In genomic region chr2:135984199-135985017, GRCh38 we compare ENCODE assay signal across 8 cellular contexts. TPM values are rescaled to one million over a fixed set of nuclear protein-coding genes. Genes with fewer than 3 reads are reported as not detected.
A peak's percentile ranks its signal among the peaks of the same experiment; 100 is the strongest.
DNase-seq lines count a peak whose midpoint lies in the region; ATAC-seq and TF ChIP-seq lines count a peak whose summit lies in the region.

No MANE protein-coding gene starts in this region.

- peak overlapping the region; percentile 82 for H2AFZ ChIP-seq in KMS-11 (ENCODE audit: low read depth)

- peak overlapping the region; percentile 95 for H3K4me3 Mint-ChIP-seq in chondrocyte (ENCODE audit: unreplicated experiment)
- H3K4me3 Mint-ChIP-seq in naive thymus-derived CD8-positive, alpha-beta T cell: peak overlapping the region; percentile 91 to 98 (median 96)

- peak overlapping the region; percentile 97 for H3K9ac ChIP-seq in KMS-11

- H3K27me3 Mint-ChIP-seq in chondrocyte (ENCODE audit: low read depth): no peaks in the 10 kb centered on the region
- no peaks in the 10 kb centered on the region for H3K27me3 Mint-ChIP-seq in naive thymus-derived CD8-positive, alpha-beta T cell

- peak overlapping the region; percentile 97 for H3K27ac Mint-ChIP-seq in chondrocyte (ENCODE audit: unreplicated experiment)
- peak overlapping the region; percentile 98 to 100 (median 98) for H3K27ac Mint-ChIP-seq in naive thymus-derived CD8-positive, alpha-beta T cell

- H3K27ac ChIP-seq in KMS-11: peak overlapping the region; percentile 89

- no peaks in the 10 kb centered on the region for H4K20me1 ChIP-seq in KMS-11 (ENCODE audit: insufficient read depth)

- peaks cover 12% of the 10 kb centered on the region for H3K36me3 Mint-ChIP-seq in chondrocyte (ENCODE audit: low read depth)
- peaks cover 3 to 31% (median 3%) of the 10 kb centered on the region in 3 donors for H3K36me3 Mint-ChIP-seq in naive thymus-derived CD8-positive, alpha-beta T cell

- H3K4me2 ChIP-seq in KMS-11: peak overlapping the region; percentile 87

- peak overlapping the region; percentile 19 for H3K4me3 ChIP-seq in KMS-11 (IDR thresholded peaks at IDR 0.05; ENCODE audit: insufficient read depth, low read depth, low read length)

- TF ChIP-seq CTCF in GM10266 (IDR thresholded peaks at IDR 0.05; ENCODE audit: control insufficient read depth, insufficient read depth, low read depth, missing control alignments) (no peak), KMS-11 (conservative IDR thresholded peaks at IDR 0.05; ENCODE audit: low read depth, low read length) (no peak), chondrocyte (IDR thresholded peaks at IDR 0.05) (no peak)

- POLR2A ChIA-PET in naive thymus-derived CD8-positive, alpha-beta T cell (lab: Charles Lee): interaction anchor here (0.6 to 3.3 kb wide), 4 partner anchors 70 to 152 kb away, joined by 3 to 39 read pairs (median 8); partner anchors contain the start of gene CXCR4

- H3K4me1 ChIP-seq in KMS-11 (ENCODE audit: low read depth, poor library complexity, severe bottlenecking): peaks cover 20% of the 10 kb centered on the region

- H3K4me1 Mint-ChIP-seq in chondrocyte (ENCODE audit: low read depth): peaks cover 13% of the 10 kb centered on the region
- peaks cover 18 to 67% (median 54%) of the 10 kb centered on the region in 4 donors for H3K4me1 Mint-ChIP-seq in naive thymus-derived CD8-positive, alpha-beta T cell

- no peaks in the 10 kb centered on the region for H3K27me3 ChIP-seq in KMS-11 (ENCODE audit: insufficient read depth, low read depth)

- DNase-seq in GM10266 (ENCODE audit: extremely low spot score) (peak; percentile 48), chondrocyte (ENCODE audit: low spot score) (no peak), SHP77 treated with DMSO at 0.1 percent for 48 hours (lab: John Stamatoyannopoulos, UW) (no peak), DMS153 (lab: John Stamatoyannopoulos, UW) (no peak), globus pallidus (ENCODE audit: low spot score) (no peak)
- peak in 1 of 10 donors; percentile 7 for DNase-seq in naive thymus-derived CD8-positive, alpha-beta T cell

- peak; percentile 39 for ATAC-seq in GM21717 (IDR thresholded peaks at IDR 0.05; ENCODE audit: unreplicated experiment)
- ATAC-seq in naive thymus-derived CD8-positive, alpha-beta T cell: peak in 1 of 2 donors; percentile 2

- no peaks in the 10 kb centered on the region for H3K36me3 ChIP-seq in KMS-11 (ENCODE audit: insufficient read depth)

- H3K9me3 Mint-ChIP-seq in chondrocyte (ENCODE audit: low read depth): no peaks in the 10 kb centered on the region
- no peaks in the 10 kb centered on the region for H3K9me3 Mint-ChIP-seq in naive thymus-derived CD8-positive, alpha-beta T cell

- no peaks in the 10 kb centered on the region for H3K79me2 ChIP-seq in KMS-11 (ENCODE audit: insufficient read depth, low read depth)

RNA-seq across cellular contexts. Expression of gene DARS1, which starts 1.0 kb away (rescaled TPM):
- total RNA-seq in chondrocyte: 40.3 to 52.3 TPM (median 48.2 TPM) in 3 replicates
- total RNA-seq in naive thymus-derived CD8-positive, alpha-beta T cell: 10 to 100 TPM; 58.5 to 59.4 TPM
- 100 to 1,000 TPM; 129 to 135 (median 133) TPM for polyA plus RNA-seq in naive thymus-derived CD8-positive, alpha-beta T cell
